ENCODE assay signal across 8 cellular contexts in genomic region chr3:150410311-150411105, GRCh38. TPM values are rescaled to one million over a fixed set of nuclear protein-coding genes. Genes with fewer than 3 reads are reported as not detected.
DNase-seq lines count a peak whose midpoint lies in the region; ATAC-seq lines count a peak whose summit lies in the region.

No MANE protein-coding gene starts in this region.

- peak; percentile 1 for ATAC-seq in HG02678 (IDR thresholded peaks at IDR 0.05; ENCODE audit: unreplicated experiment)
- ATAC-seq in left cardiac atrium: peak; percentile 0 to 2
- ATAC-seq in GM19397 (IDR thresholded peaks at IDR 0.05; ENCODE audit: unreplicated experiment): no peak

- DNase-seq in COR-L47 (lab: John Stamatoyannopoulos, UW): peak; percentile 20
- DNase-seq in SK-MEL-5 (ENCODE audit: low read depth, low spot score): peak; percentile 38
- DNase-seq in amygdala (lab: John Stamatoyannopoulos, UW): peak in 38 of 56 donors; percentile 1 to 68 (median 26)
- peak; percentile 53 for DNase-seq in left cardiac atrium
- peak; percentile 40 for DNase-seq in pons (ENCODE audit: low spot score)
- DNase-seq in T1000 (lab: John Stamatoyannopoulos, UW): no peak

- intact Hi-C loops in left cardiac atrium (cut with DNase I): no loop called here

- in situ Hi-C loops in SK-MEL-5 (cut with HindIII; ENCODE audit: low pct_unique_long_range_greater_than_20kb, low sequenced_read_pairs): no loop called here

RNA-seq across cellular contexts. Expression of gene TSC22D2, which starts 2.4 kb away (rescaled TPM):
- 6.3 and 9.0 TPM in 2 replicates for total RNA-seq in SK-MEL-5 (2014; rRNA removed; shearing (Covaris generic))
- polyA plus RNA-seq in SK-MEL-5 (2015; cell fraction: cytosol; rRNA removed): 18.3 and 21.8 TPM in 2 replicates
- 22.8 and 24.5 TPM in 2 replicates for polyA plus RNA-seq in SK-MEL-5 (2015; cell fraction: nucleus; rRNA removed)
- 10 to 100 TPM; 24.0 to 34.9 TPM for total RNA-seq in left cardiac atrium
